1 cellular context compared by ENCODE assay signal in the genomic region with DNA sequence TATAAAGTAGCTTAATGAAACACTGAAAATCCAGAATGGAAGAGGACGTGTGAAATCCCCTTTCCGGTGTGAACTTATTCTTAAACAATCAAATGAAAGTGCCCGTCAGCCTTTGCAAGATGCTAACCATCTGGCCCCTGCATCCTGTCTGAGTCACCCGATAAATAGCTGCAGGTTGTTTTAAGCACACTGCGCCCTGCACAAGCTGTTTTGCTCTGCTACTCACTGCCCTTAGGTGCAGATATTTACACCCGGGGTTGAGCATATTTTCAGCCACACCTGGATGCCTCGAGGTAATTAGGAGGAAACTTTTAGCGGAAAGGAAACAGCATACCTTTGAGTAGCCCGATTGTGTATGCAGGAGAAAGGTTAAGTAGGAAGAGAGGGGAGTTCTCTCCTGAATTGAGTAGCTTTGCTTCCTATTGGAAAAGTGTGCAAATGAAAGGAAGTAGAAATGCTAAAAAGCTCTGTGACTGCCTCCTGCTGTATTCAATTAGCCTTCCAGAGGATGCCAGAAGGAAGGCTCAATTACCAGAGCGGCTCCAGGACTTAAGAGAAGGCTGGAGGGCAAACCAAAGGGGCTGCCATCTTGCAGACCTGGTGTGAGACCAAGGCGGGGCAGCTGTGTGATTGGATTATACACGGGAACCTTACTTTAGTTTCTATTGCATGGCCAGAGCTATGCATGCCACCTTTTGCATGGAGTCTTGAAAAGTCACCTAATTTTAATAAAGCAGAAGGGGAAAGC.
TF ChIP-seq lines count a peak whose summit lies in the region.

No MANE protein-coding gene starts in this region.

TF ChIP-seq in K562, 482 proteins besides CTCF, POLR2A, EP300 and RAD21 (continued from another document):
- TF ChIP-seq, protein P1, sequence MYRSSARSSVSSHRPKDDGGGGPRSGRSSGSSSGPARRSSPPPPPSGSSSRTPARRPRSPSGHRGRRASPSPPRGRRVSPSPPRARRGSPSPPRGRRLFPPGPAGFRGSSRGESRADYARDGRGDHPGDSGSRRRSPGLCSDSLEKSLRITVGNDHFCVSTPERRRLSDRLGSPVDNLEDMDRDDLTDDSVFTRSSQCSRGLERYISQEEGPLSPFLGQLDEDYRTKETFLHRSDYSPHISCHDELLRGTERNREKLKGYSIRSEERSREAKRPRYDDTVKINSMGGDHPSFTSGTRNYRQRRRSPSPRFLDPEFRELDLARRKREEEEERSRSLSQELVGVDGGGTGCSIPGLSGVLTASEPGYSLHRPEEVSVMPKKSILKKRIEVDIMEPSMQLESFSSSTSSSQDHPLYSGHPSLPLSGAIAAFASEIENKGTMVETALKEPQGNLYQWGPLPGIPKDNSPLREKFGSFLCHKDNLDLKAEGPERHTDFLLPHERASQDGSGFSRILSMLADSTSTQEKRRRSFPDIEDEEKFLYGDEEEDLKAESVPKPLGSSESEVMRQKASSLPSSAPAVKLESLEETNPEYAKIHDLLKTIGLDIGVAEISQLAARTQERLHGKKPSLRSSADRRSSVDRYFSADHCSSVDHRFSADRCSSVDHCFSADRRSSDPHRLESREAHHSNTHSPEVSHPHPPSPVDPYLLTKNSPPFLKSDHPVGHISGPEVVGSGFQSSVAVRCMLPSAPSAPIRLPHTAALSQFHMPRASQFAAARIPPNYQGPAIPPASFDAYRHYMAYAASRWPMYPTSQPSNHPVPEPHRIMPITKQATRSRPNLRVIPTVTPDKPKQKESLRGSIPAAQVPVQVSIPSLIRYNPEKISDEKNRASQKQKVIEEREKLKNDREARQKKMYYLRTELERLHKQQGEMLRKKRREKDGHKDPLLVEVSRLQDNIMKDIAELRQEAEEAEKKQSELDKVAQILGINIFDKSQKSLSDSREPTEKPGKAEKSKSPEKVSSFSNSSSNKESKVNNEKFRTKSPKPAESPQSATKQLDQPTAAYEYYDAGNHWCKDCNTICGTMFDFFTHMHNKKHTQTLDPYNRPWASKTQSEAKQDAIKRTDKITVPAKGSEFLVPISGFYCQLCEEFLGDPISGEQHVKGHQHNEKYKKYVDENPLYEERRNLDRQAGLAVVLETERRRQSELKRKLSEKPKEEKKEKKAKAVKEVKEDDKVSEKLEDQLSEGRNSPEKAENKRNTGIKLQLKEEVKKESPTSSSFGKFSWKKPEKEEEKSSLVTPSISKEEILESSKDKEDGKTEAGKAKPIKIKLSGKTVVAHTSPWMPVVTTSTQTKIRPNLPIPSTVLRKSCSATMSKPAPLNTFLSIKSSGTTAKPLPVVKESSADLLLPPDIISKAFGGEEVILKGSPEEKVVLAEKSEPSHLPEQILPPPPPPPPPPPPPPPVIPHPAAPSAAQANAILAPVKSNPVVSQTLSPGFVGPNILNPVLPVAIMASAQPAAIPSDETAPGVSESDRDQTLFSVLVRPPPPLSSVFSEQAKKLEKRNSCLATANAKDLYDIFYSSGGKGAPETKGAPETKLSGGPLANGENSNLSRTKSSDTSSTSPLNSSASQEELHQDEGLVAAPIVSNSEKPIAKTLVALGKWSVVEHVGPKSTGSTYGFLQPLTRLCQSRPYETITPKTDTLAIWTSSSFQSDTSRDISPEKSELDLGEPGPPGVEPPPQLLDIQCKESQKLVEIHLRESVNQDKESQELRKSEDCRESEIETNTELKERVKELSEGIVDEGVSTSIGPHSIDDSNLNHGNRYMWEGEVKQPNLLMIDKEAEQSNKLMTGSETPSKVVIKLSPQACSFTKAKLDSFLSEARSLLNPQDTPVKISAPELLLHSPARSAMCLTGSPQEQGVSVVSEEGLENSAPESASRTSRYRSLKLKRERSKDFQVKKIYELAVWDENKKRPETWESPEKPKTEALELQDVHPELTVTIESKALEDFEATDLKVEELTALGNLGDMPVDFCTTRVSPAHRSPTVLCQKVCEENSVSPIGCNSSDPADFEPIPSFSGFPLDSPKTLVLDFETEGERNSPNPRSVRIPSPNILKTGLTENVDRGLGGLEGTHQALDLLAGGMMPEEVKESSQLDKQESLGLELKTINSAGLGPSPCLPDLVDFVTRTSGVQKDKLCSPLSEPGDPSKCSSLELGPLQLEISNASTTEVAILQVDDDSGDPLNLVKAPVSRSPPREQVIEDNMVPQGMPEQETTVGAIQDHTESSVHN (IDR thresholded peaks at IDR 0.05; ENCODE audit: borderline replicate concordance in 1 of 2, low read depth in 1 of 2), result no peak
- TF ChIP-seq BCL6 (CRISPR knock-in tag; IDR thresholded peaks at IDR 0.05) (no peak), ZNF41 (CRISPR knock-in tag; conservative IDR thresholded peaks at IDR 0.05) (no peak), CBX5 (IDR thresholded peaks at IDR 0.05; ENCODE audit: borderline replicate concordance, low read depth) (no peak), E2F3 (CRISPR knock-in tag; IDR thresholded peaks at IDR 0.05) (no peak), CBFA2T3 (IDR thresholded peaks at IDR 0.05) (0 out of 2 replicates have a peak, but pooled peaks have one; percentile 31), JUND (IDR thresholded peaks at IDR 0.05; ENCODE audit: borderline replicate concordance, low read depth, low read length) (peak; percentile 43; the same call in 1 of the 2 replicates), JUND (tag; IDR thresholded peaks at IDR 0.05; ENCODE audit: borderline replicate concordance, low read depth, low read length) (no peak)
- TF ChIP-seq, protein P2, sequence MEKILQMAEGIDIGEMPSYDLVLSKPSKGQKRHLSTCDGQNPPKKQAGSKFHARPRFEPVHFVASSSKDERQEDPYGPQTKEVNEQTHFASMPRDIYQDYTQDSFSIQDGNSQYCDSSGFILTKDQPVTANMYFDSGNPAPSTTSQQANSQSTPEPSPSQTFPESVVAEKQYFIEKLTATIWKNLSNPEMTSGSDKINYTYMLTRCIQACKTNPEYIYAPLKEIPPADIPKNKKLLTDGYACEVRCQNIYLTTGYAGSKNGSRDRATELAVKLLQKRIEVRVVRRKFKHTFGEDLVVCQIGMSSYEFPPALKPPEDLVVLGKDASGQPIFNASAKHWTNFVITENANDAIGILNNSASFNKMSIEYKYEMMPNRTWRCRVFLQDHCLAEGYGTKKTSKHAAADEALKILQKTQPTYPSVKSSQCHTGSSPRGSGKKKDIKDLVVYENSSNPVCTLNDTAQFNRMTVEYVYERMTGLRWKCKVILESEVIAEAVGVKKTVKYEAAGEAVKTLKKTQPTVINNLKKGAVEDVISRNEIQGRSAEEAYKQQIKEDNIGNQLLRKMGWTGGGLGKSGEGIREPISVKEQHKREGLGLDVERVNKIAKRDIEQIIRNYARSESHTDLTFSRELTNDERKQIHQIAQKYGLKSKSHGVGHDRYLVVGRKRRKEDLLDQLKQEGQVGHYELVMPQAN (IDR thresholded peaks at IDR 0.05; ENCODE audit: borderline replicate concordance), result no peak
- TF ChIP-seq, protein P3, sequence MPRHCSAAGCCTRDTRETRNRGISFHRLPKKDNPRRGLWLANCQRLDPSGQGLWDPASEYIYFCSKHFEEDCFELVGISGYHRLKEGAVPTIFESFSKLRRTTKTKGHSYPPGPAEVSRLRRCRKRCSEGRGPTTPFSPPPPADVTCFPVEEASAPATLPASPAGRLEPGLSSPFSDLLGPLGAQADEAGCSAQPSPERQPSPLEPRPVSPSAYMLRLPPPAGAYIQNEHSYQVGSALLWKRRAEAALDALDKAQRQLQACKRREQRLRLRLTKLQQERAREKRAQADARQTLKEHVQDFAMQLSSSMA (CRISPR knock-in tag; IDR thresholded peaks at IDR 0.05), result no peak
- TF ChIP-seq, protein P4, sequence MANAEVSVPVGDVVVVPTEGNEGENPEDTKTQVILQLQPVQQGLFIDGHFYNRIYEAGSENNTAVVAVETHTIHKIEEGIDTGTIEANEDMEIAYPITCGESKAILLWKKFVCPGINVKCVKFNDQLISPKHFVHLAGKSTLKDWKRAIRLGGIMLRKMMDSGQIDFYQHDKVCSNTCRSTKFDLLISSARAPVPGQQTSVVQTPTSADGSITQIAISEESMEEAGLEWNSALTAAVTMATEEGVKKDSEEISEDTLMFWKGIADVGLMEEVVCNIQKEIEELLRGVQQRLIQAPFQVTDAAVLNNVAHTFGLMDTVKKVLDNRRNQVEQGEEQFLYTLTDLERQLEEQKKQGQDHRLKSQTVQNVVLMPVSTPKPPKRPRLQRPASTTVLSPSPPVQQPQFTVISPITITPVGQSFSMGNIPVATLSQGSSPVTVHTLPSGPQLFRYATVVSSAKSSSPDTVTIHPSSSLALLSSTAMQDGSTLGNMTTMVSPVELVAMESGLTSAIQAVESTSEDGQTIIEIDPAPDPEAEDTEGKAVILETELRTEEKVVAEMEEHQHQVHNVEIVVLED (CRISPR knock-in tag; IDR thresholded peaks at IDR 0.05), result no peak
- TF ChIP-seq, protein P5, sequence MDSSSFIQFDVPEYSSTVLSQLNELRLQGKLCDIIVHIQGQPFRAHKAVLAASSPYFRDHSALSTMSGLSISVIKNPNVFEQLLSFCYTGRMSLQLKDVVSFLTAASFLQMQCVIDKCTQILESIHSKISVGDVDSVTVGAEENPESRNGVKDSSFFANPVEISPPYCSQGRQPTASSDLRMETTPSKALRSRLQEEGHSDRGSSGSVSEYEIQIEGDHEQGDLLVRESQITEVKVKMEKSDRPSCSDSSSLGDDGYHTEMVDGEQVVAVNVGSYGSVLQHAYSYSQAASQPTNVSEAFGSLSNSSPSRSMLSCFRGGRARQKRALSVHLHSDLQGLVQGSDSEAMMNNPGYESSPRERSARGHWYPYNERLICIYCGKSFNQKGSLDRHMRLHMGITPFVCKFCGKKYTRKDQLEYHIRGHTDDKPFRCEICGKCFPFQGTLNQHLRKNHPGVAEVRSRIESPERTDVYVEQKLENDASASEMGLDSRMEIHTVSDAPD (CRISPR knock-in tag; IDR thresholded peaks at IDR 0.05), result no peak
- TF ChIP-seq, protein P6, sequence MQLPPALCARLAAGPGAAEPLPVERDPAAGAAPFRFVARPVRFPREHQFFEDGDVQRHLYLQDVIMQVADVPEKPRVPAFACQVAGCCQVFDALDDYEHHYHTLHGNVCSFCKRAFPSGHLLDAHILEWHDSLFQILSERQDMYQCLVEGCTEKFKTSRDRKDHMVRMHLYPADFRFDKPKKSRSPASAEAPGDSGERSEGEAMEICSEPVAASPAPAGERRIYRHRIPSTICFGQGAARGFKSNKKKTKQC (CRISPR knock-in tag; IDR thresholded peaks at IDR 0.05), result no peak
